In genomic region chr7:29865526-29865925, GRCh38 we compare ENCODE assay signal across 13 cellular contexts. TPM values are rescaled to one million over a fixed set of nuclear protein-coding genes. Genes with fewer than 3 reads are reported as not detected.
A peak's percentile ranks its signal among the peaks of the same experiment; 100 is the strongest.
DNase-seq lines count a peak whose midpoint lies in the region; ATAC-seq and TF ChIP-seq lines count a peak whose summit lies in the region.
"Had no signal": no experiment of that assay in that cellular context is flagged by ENCODE, and none has a peak within 500 bp of the region (broad histone marks: within the 10 kb centered on the region; RNA-seq: fewer than 3 reads in every experiment).

No MANE protein-coding gene starts in this region.

- no peak for TF ChIP-seq EP300 in suprapubic skin (IDR thresholded peaks at IDR 0.05)

- no peak overlapping the region for H3K4ac ChIP-seq in mesendoderm (ENCODE audit: low read depth, low read length)

- H3K36me3 ChIP-seq in RWPE2 (ENCODE audit: low read depth) (no peaks in the 10 kb centered on the region), osteoblast (ENCODE audit: insufficient read depth, low read length) (no peaks in the 10 kb centered on the region), mesendoderm (ENCODE audit: control insufficient read depth, insufficient read depth, low read length) (no peaks in the 10 kb centered on the region), suprapubic skin (no peaks in the 10 kb centered on the region)

- H3K4me1 ChIP-seq in RWPE2 (ENCODE audit: insufficient read depth, poor library complexity, severe bottlenecking) (peaks cover 3% of the 10 kb centered on the region), osteoblast (ENCODE audit: insufficient read depth, low read length) (peaks cover 11% of the 10 kb centered on the region), mesendoderm (ENCODE audit: control insufficient read depth, low read depth, low read length) (no peaks in the 10 kb centered on the region), suprapubic skin (peaks cover 8% of the 10 kb centered on the region)

- no peak overlapping the region for H3K18ac ChIP-seq in mesendoderm (ENCODE audit: low read length)

- H3K79me2 ChIP-seq in osteoblast (ENCODE audit: insufficient read depth, low read length) (no peaks in the 10 kb centered on the region), mesendoderm (ENCODE audit: control insufficient read depth, insufficient read depth, low read length) (no peaks in the 10 kb centered on the region)

- WGBS in mesendoderm (ENCODE audit: extremely low coverage, insufficient coverage, low lambda C conversion rate): no CpG with 5 or more reads among the region's 4 CpGs
- 75% methylated on average over 4 of the region's 4 CpGs for WGBS in suprapubic skin

- H4K5ac ChIP-seq in mesendoderm (ENCODE audit: low read length): no peak overlapping the region

- H3K4me2 ChIP-seq in osteoblast (ENCODE audit: insufficient read depth, low read length) (no peak overlapping the region), mesendoderm (ENCODE audit: low read length) (no peak overlapping the region)

- H2BK5ac ChIP-seq in mesendoderm (ENCODE audit: low read length): no peak overlapping the region

- H4K8ac ChIP-seq in mesendoderm (ENCODE audit: low read depth, low read length): no peak overlapping the region

- H2BK15ac ChIP-seq in mesendoderm (replicated peaks; ENCODE audit: low read depth): no peak overlapping the region

- DNase-seq in COLO829 (ENCODE audit: low spot score) (peak; percentile 40), RWPE2 (ENCODE audit: low spot score) (no peak), fibroblast of peridontal ligament (ENCODE audit: extremely low read depth) (peak; percentile 70), osteoblast (ENCODE audit: insufficient read length, low spot score, missing footprints) (peak; percentile 71), mesendoderm (no peak), suprapubic skin (ENCODE audit: low spot score in 2 of 2) (no peak)
- DNase-seq: activated CD4-positive, alpha-beta memory T cell treated with anti-CD3 and anti-CD28 coated beads, Interleukin-2, amount 10 ng/mL, durations not matched to agents 7 days and 5 days; CD8-positive, alpha-beta memory T cell; Karpas-422; NCI-H345 had no signal

- H3K4me3 ChIP-seq in RWPE2 (ENCODE audit: severe bottlenecking): no peak overlapping the region
- H3K4me3 ChIP-seq in osteoblast (ENCODE audit: insufficient read depth, low read length): no peak overlapping the region
- H3K4me3 ChIP-seq in mesendoderm (ENCODE audit: low read length): no peak overlapping the region
- H3K4me3 ChIP-seq in suprapubic skin: no peak overlapping the region
- H3K4me3 ChIP-seq: SK-N-MC had no signal

- no peak overlapping the region for H3K9ac ChIP-seq in mesendoderm (ENCODE audit: low read length)

- no peak for TF ChIP-seq POLR2A in suprapubic skin (IDR thresholded peaks at IDR 0.05)

- no peak overlapping the region for H2BK120ac ChIP-seq in mesendoderm (ENCODE audit: low read depth, low read length)

- TF ChIP-seq CTCF in RWPE2 (IDR thresholded peaks at IDR 0.05; ENCODE audit: poor library complexity, severe bottlenecking): no peak
- TF ChIP-seq CTCF in osteoblast (IDR thresholded peaks at IDR 0.05; ENCODE audit: extremely low read depth, low read depth, low read length): no peak
- no peak for TF ChIP-seq CTCF in suprapubic skin (IDR thresholded peaks at IDR 0.05)

- H3K27me3 ChIP-seq in RWPE2 (ENCODE audit: insufficient read depth, poor library complexity, severe bottlenecking) (no peaks in the 10 kb centered on the region), osteoblast (ENCODE audit: insufficient read depth, low read length) (peaks cover 6% of the 10 kb centered on the region), mesendoderm (ENCODE audit: insufficient read depth, low read length, poor library complexity) (no peaks in the 10 kb centered on the region), suprapubic skin (no peaks in the 10 kb centered on the region)

- H3K9me3 ChIP-seq in RWPE2 (ENCODE audit: severe bottlenecking) (no peaks in the 10 kb centered on the region), osteoblast (ENCODE audit: low read depth, low read length) (no peaks in the 10 kb centered on the region), suprapubic skin (no peaks in the 10 kb centered on the region)

- ATAC-seq in RWPE2 (ENCODE audit: low read depth): peak; percentile 82
- no peak for ATAC-seq in GM19035 (IDR thresholded peaks at IDR 0.05; ENCODE audit: unreplicated experiment)
- no peak for ATAC-seq in HG03460 (IDR thresholded peaks at IDR 0.05; ENCODE audit: unreplicated experiment)

- H4K20me1 ChIP-seq in osteoblast (ENCODE audit: insufficient read depth, low read length): no peaks in the 10 kb centered on the region

- no peak overlapping the region for H3K27ac ChIP-seq in RWPE2 (ENCODE audit: poor library complexity, severe bottlenecking)
- H3K27ac ChIP-seq in osteoblast (ENCODE audit: low read depth, low read length): peak overlapping the region; percentile 58
- no peak overlapping the region for H3K27ac ChIP-seq in mesendoderm (ENCODE audit: low read depth, low read length)
- no peak overlapping the region for H3K27ac ChIP-seq in suprapubic skin
- H3K27ac ChIP-seq: SK-N-MC had no signal

- H2AFZ ChIP-seq in osteoblast (ENCODE audit: low read length): peak overlapping the region; percentile 16

- no peak overlapping the region for H3K23ac ChIP-seq in mesendoderm (ENCODE audit: low read length)

- no peaks in the 10 kb centered on the region for H3K79me1 ChIP-seq in mesendoderm (ENCODE audit: low read length)

- H2AK5ac ChIP-seq in mesendoderm (ENCODE audit: low read length): no peak overlapping the region

- H3K56ac ChIP-seq in mesendoderm (ENCODE audit: low read length): no peak overlapping the region

RNA-seq across cellular contexts. Expression of gene WIPF3, which starts 59.2 kb away (rescaled TPM):
- total RNA-seq in osteoblast (under 0.01 TPM in 1 of 2 replicates, not detected in the other), suprapubic skin (1 to 10 TPM in 1 of 4 donors, under 1 TPM in 3; 0.30 to 1.4 (median 0.58) TPM)
- 5.9 TPM for polyA plus RNA-seq in mesendoderm (2013, experiment 1 of 2)
- polyA plus RNA-seq in mesendoderm (2013, experiment 2 of 2): 5.9 TPM
- total RNA-seq: activated CD4-positive, alpha-beta memory T cell treated with anti-CD3 and anti-CD28 coated beads, Interleukin-2, amount 10 ng/mL, durations not matched to agents 7 days and 5 days; CD8-positive, alpha-beta memory T cell had no signal
- polyA plus RNA-seq: CD8-positive, alpha-beta memory T cell had no signal

Comparison
In these comparisons a context has a peak if more than half of its experiments do, and no peak if none do; other contexts are left out.
1. DNase-seq: peak in COLO829 (single experiment), fibroblast of peridontal ligament (single experiment) and osteoblast (single experiment); none in RWPE2 (single experiment), mesendoderm (single experiment) and suprapubic skin (0 of 2).